In the genomic region with DNA sequence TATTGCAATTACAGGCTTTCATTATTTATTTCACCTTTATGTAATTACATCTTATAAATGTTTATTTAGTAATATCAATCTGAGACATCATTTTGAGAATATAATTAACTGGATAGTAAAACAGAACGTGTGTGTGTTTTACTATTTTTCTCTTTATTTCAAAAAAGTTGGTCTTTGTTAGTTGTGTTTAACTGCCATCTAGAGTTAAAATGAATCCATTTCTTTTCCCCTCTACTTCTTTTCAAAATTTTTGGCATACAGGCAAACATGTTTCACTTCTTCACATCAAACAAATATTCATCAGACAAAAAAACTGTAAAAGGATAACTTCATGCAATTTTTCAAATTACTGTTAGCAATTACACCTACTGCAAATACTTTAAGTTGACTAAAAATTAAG, we compare ENCODE assay signal across 20 cellular contexts.
A peak's percentile ranks its signal among the peaks of the same experiment; 100 is the strongest.
DNase-seq lines count a peak whose midpoint lies in the region; ATAC-seq and TF ChIP-seq lines count a peak whose summit lies in the region.
"Had no signal": no experiment of that assay in that cellular context is flagged by ENCODE, and none has a peak within 500 bp of the region (broad histone marks: within the 10 kb centered on the region; RNA-seq: fewer than 3 reads in every experiment).

No MANE protein-coding gene starts in this region.

- no peaks in the 10 kb centered on the region for H4K20me1 ChIP-seq in hepatocyte (ENCODE audit: insufficient read depth, poor library complexity, severe bottlenecking)
- H4K20me1 ChIP-seq in mammary epithelial cell (ENCODE audit: insufficient read depth, low read length) = no peaks in the 10 kb centered on the region

- 41% methylated on average over 1 of the region's 1 CpG for WGBS in hepatocyte (ENCODE audit: low lambda C conversion rate, missing lambda C conversion rate)
- 31% methylated on average over 1 of the region's 1 CpG for WGBS in mammary epithelial cell (ENCODE audit: low coverage, missing lambda C conversion rate)

- DNase-seq in NCI-H1694 treated with DMSO at 0.1 percent for 48 hours (lab: John Stamatoyannopoulos, UW) = peak; percentile 10
- no peak for DNase-seq in NCI-H1694 (lab: John Stamatoyannopoulos, UW)
- no peak for DNase-seq in hepatocyte (ENCODE audit: low spot score)
- DNase-seq in mammary epithelial cell = no peak
- DNase-seq in GM10248 (ENCODE audit: extremely low spot score) = no peak
- DNase-seq: 8988T; CD8-positive, alpha-beta T cell; DND-41; GDM1; GOT3; MM.1S; NCI-H1105; NCI-H187 treated with DMSO at 0.1 percent for 48 hours; NCI-H345; NCI-H748 treated with DMSO at 0.1 percent for 48 hours; SIG-M5 had no signal

- H3K9me3 ChIP-seq in HEK293 (ENCODE audit: control insufficient read depth, insufficient read depth, low read depth, low read length) = no peaks in the 10 kb centered on the region
- H3K9me3 ChIP-seq in hepatocyte (ENCODE audit: low read depth) = no peaks in the 10 kb centered on the region
- H3K9me3 ChIP-seq in mammary epithelial cell (replicated peaks; ENCODE audit: insufficient read depth, low read length) = no peaks in the 10 kb centered on the region

- dilution Hi-C loops in mammary epithelial cell (cut with HindIII; ENCODE audit: low sequenced_read_pairs) = no loop called here

- in situ Hi-C loops in mammary epithelial cell (cut with MboI; ENCODE audit: low sequenced_read_pairs in 2 of 2) = no loop called here

- intact Hi-C loops in mammary epithelial cell (cut with micrococcal nuclease) = no loop called here

- TF ChIP-seq CTCF in HEK293 (tag by site-specific recombination; IDR thresholded peaks at IDR 0.05) (no peak), VCaP (conservative IDR thresholded peaks at IDR 0.05) (peak; percentile 66), hepatocyte (IDR thresholded peaks at IDR 0.05; ENCODE audit: poor library complexity) (peak; percentile 23), mammary epithelial cell (conservative IDR thresholded peaks at IDR 0.05 in 1 of 2, IDR thresholded peaks at IDR 0.05 in 1 of 2; ENCODE audit: extremely low read depth in 1 of 2, insufficient read depth in 1 of 2, low read depth in 1 of 2, low read length in 2 of 2) (no peak), GM10248 (IDR thresholded peaks at IDR 0.05; ENCODE audit: control extremely low read depth, extremely low read depth, low read depth, missing control alignments) (no peak)

- H3K27ac ChIP-seq in HEK293 (ENCODE audit: extremely low read depth, low read depth, low read length) (no peak overlapping the region), VCaP (no peak overlapping the region), hepatocyte (no peak overlapping the region), mammary epithelial cell (ENCODE audit: insufficient read depth, low read depth, low read length) (no peak overlapping the region)
- H3K27ac ChIP-seq: KMS-11 had no signal

- H2AFZ ChIP-seq in hepatocyte (no peak overlapping the region), mammary epithelial cell (ENCODE audit: low read depth, low read length) (no peak overlapping the region)

- POLR2A ChIA-PET in HEK293 (lab: Yijun Ruan, JAX) (no interaction called here), GM10248 (lab: Yijun Ruan, JAX) (no interaction called here)

- H3K36me3 ChIP-seq in HEK293 (ENCODE audit: control insufficient read depth in 2 of 2, insufficient read depth in 1 of 2, low read length in 2 of 2) (no peaks in the 10 kb centered on the region), hepatocyte (replicated peaks; ENCODE audit: insufficient read depth, low read depth) (no peaks in the 10 kb centered on the region), mammary epithelial cell (ENCODE audit: insufficient read depth, low read length) (no peaks in the 10 kb centered on the region)

- H3K9ac ChIP-seq in mammary epithelial cell (ENCODE audit: insufficient read depth, low read length) = no peak overlapping the region
- H3K9ac ChIP-seq: KMS-11 had no signal

- H3K79me2 ChIP-seq in hepatocyte = no peaks in the 10 kb centered on the region
- no peaks in the 10 kb centered on the region for H3K79me2 ChIP-seq in mammary epithelial cell (ENCODE audit: insufficient read depth, low read length)

- BruUV-seq in mammary epithelial cell (replicated peaks; lab: Mats Ljungman, UMichigan) = no TSS peak

- H3K4me3 ChIP-seq in HEK293 (ENCODE audit: low read depth, low read length) (no peak overlapping the region), hepatocyte (no peak overlapping the region), mammary epithelial cell (replicated peaks in 1 of 3; ENCODE audit: insufficient read depth in 1 of 3, low read depth in 2 of 3, low read length in 3 of 3) (no peak overlapping the region)

- CTCF ChIA-PET in HEK293 (lab: Yijun Ruan, JAX) (interaction anchor here (0.5 to 0.9 kb wide), 4 partner anchors 20 to 249 kb away, joined by 3 to 4 read pairs (median 3); no protein-coding TSS in a partner anchor), mammary epithelial cell (lab: Charles Lee; ENCODE audit: low non-redundant PET) (no interaction called here), GM10248 (lab: Yijun Ruan, JAX) (no interaction called here)

- H3K4me2 ChIP-seq in hepatocyte (no peak overlapping the region), mammary epithelial cell (ENCODE audit: insufficient read depth, low read depth, low read length) (no peak overlapping the region)
- H3K4me2 ChIP-seq: KMS-11 had no signal

- H3K9me2 ChIP-seq in hepatocyte (replicated peaks; ENCODE audit: insufficient read depth) = no peaks in the 10 kb centered on the region

- H3K4me1 ChIP-seq in HEK293 (ENCODE audit: control insufficient read depth, insufficient read depth, low read length) = no peaks in the 10 kb centered on the region
- H3K4me1 ChIP-seq in hepatocyte (ENCODE audit: insufficient read depth) = no peaks in the 10 kb centered on the region
- H3K4me1 ChIP-seq in mammary epithelial cell (ENCODE audit: insufficient read depth, low read length) = no peaks in the 10 kb centered on the region

- no peak for ATAC-seq in GM19324 (IDR thresholded peaks at IDR 0.05; ENCODE audit: low FRiP score, unreplicated experiment)
- ATAC-seq: CD8-positive, alpha-beta T cell had no signal

- no peaks in the 10 kb centered on the region for H3K27me3 ChIP-seq in hepatocyte
- H3K27me3 ChIP-seq in mammary epithelial cell (ENCODE audit: insufficient read depth, low read length) = no peaks in the 10 kb centered on the region

TF ChIP-seq in HEK293, 187 proteins besides CTCF, POLR2A, EP300 and RAD21:
- TF ChIP-seq, protein P1, sequence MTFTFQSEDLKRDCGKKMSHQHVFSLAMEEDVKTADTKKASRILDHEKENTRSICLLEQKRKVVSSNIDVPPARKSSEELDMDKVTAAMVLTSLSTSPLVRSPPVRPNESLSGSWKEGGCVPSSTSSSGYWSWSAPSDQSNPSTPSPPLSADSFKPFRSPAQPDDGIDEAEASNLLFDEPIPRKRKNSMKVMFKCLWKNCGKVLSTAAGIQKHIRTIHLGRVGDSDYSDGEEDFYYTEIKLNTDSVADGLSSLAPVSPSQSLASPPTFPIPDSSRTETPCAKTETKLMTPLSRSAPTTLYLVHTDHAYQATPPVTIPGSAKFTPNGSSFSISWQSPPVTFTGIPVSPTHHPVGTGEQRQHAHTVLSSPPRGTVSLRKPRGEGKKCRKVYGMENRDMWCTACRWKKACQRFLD (tag by site-specific recombination; IDR thresholded peaks at IDR 0.05) = no peak
- peak; percentile 24 for TF ChIP-seq ZNF654 (tag by site-specific recombination; IDR thresholded peaks at IDR 0.05; ENCODE audit: low read depth)

Comparison
In these comparisons a context has a peak if more than half of its experiments do, and no peak if none do; other contexts are left out.
1. CTCF ChIP-seq: peak in VCaP (single experiment) and hepatocyte (single experiment); none in HEK293 (single experiment), mammary epithelial cell (0 of 2) and GM10248 (single experiment).